ENCODE assay signal across 18 cellular contexts in genomic region chr15:25067725-25068309, GRCh38.
DNase-seq lines count a peak whose midpoint lies in the region; ATAC-seq and TF ChIP-seq lines count a peak whose summit lies in the region.
"Had no signal": no experiment of that assay in that cellular context is flagged by ENCODE, and none has a peak within 500 bp of the region (broad histone marks: within the 10 kb centered on the region; RNA-seq: fewer than 3 reads in every experiment).

No MANE protein-coding gene starts in this region.

- H3K36me3 ChIP-seq in BLaER1 (peaks cover 100% of the 10 kb centered on the region), RWPE2 (ENCODE audit: low read depth) (peaks cover 97% of the 10 kb centered on the region), endodermal cell (ENCODE audit: control insufficient read depth, insufficient read depth, low read length) (peaks cover 100% of the 10 kb centered on the region), sigmoid colon (peaks cover 57 to 100% (median 98%) of the 10 kb centered on the region in 4 donors)

- peak; percentile 27 for DNase-seq in RWPE2 (ENCODE audit: low spot score)
- no peak for DNase-seq in endodermal cell
- peak; percentile 26 for DNase-seq in sigmoid colon
- DNase-seq in foreskin melanocyte = no peak
- no peak for DNase-seq in amygdala (lab: John Stamatoyannopoulos, UW)
- DNase-seq in DMS53 treated with DMSO at 0.1 percent for 48 hours (lab: John Stamatoyannopoulos, UW; ENCODE audit: unreplicated experiment) = no peak
- DNase-seq in AG08395 (ENCODE audit: low spot score) = no peak
- DNase-seq: CD4-positive, alpha-beta memory T cell; DND-41; GM23248; HCEC 1CT; KBM-7; NCI-H1694 treated with DMSO at 0.1 percent for 48 hours; Right ventricle myocardium superior; SW 1271 had no signal

- H3K36me3 Mint-ChIP-seq in endodermal cell (ENCODE audit: low read depth) = peaks cover 100% of the 10 kb centered on the region

- no peaks in the 10 kb centered on the region for H3K4me1 Mint-ChIP-seq in endodermal cell

- H3K27ac Mint-ChIP-seq in endodermal cell = no peak overlapping the region

- H4K20me1 ChIP-seq in BLaER1 = no peaks in the 10 kb centered on the region

- 85 to 90% methylated on average over 4 to 12 of the region's 12 CpGs for WGBS in endodermal cell (ENCODE audit: insufficient coverage in 1 of 2, insufficient read length in 1 of 2), 2 experiments
- WGBS in sigmoid colon, 2 donors = 86 to 92% methylated on average over 12 of the region's 12 CpGs

- no peak for TF ChIP-seq EP300 in sigmoid colon (IDR thresholded peaks at IDR 0.05)

- no peaks in the 10 kb centered on the region for H3K4me1 ChIP-seq in BLaER1
- H3K4me1 ChIP-seq in RWPE2 (ENCODE audit: insufficient read depth, poor library complexity, severe bottlenecking) = no peaks in the 10 kb centered on the region
- no peaks in the 10 kb centered on the region for H3K4me1 ChIP-seq in endodermal cell (ENCODE audit: control insufficient read depth, insufficient read depth, low read length)
- no peaks in the 10 kb centered on the region for H3K4me1 ChIP-seq in sigmoid colon
- H3K4me1 ChIP-seq: Peyer's patch had no signal

- peaks cover 100% of the 10 kb centered on the region for H3K9me3 ChIP-seq in BLaER1
- peaks cover 90% of the 10 kb centered on the region for H3K9me3 ChIP-seq in RWPE2 (ENCODE audit: severe bottlenecking)
- H3K9me3 ChIP-seq in endodermal cell (ENCODE audit: control insufficient read depth, low read length) = peaks cover 100% of the 10 kb centered on the region
- H3K9me3 ChIP-seq in sigmoid colon = peaks cover 92 to 100% (median 100%) of the 10 kb centered on the region in 4 donors

- intact Hi-C loops in sigmoid colon (cut with DNase I) = no loop called here

- ATAC-seq in RWPE2 (ENCODE audit: low read depth) = no peak

- H3K9me3 Mint-ChIP-seq in endodermal cell = peaks cover 100% of the 10 kb centered on the region

- H3K4me3 Mint-ChIP-seq in endodermal cell = no peak overlapping the region
- H3K4me3 Mint-ChIP-seq: CD4-positive, alpha-beta memory T cell had no signal

- no peak for TF ChIP-seq POLR2A in sigmoid colon (IDR thresholded peaks at IDR 0.05)

- H3K9ac ChIP-seq in BLaER1 = no peak overlapping the region
- no peak overlapping the region for H3K9ac ChIP-seq in endodermal cell (ENCODE audit: extremely low read depth, low read length, poor library complexity, severe bottlenecking)
- H3K9ac ChIP-seq: GM23248 had no signal

- TF ChIP-seq CTCF in RWPE2 (IDR thresholded peaks at IDR 0.05; ENCODE audit: poor library complexity, severe bottlenecking) = no peak
- TF ChIP-seq CTCF in endodermal cell (conservative IDR thresholded peaks at IDR 0.05) = no peak
- TF ChIP-seq CTCF in sigmoid colon (IDR thresholded peaks at IDR 0.05) = no peak

- H3K4me3 ChIP-seq in BLaER1 (peak overlapping the region; percentile 46), RWPE2 (ENCODE audit: severe bottlenecking) (no peak overlapping the region), endodermal cell (ENCODE audit: low read length) (peak overlapping the region; percentile 33), sigmoid colon (no peak overlapping the region)
- H3K4me3 ChIP-seq: GM23248, Peyer's patch had no signal

- peaks cover 4% of the 10 kb centered on the region for H3K27me3 Mint-ChIP-seq in endodermal cell (ENCODE audit: insufficient read depth)
- H3K27me3 Mint-ChIP-seq: CD4-positive, alpha-beta memory T cell had no signal

- H3K4me2 ChIP-seq in BLaER1 = no peak overlapping the region

- H3K27ac ChIP-seq in BLaER1 = no peak overlapping the region
- no peak overlapping the region for H3K27ac ChIP-seq in RWPE2 (ENCODE audit: poor library complexity, severe bottlenecking)
- no peak overlapping the region for H3K27ac ChIP-seq in endodermal cell (ENCODE audit: low read depth, low read length)
- H3K27ac ChIP-seq in sigmoid colon = no peak overlapping the region
- H3K27ac ChIP-seq: 22Rv1, GM23248, Peyer's patch had no signal

- peaks cover 5% of the 10 kb centered on the region; the same call in 1 of the 2 replicates for H3K27me3 ChIP-seq in BLaER1
- H3K27me3 ChIP-seq in RWPE2 (ENCODE audit: insufficient read depth, poor library complexity, severe bottlenecking) = no peaks in the 10 kb centered on the region
- no peaks in the 10 kb centered on the region for H3K27me3 ChIP-seq in endodermal cell (ENCODE audit: control insufficient read depth, insufficient read depth, low read length, poor library complexity, severe bottlenecking)
- H3K27me3 ChIP-seq in sigmoid colon = no peaks in the 10 kb centered on the region
- H3K27me3 ChIP-seq: Peyer's patch had no signal

Comparison
In these comparisons a context has a peak if more than half of its experiments do, and no peak if none do; other contexts are left out.
1. H3K4me3 ChIP-seq: peak in BLaER1 (single experiment) and endodermal cell (single experiment); none in RWPE2 (single experiment) and sigmoid colon (0 of 4).
2. DNase-seq: peak in RWPE2 (single experiment) and sigmoid colon (single experiment); none in endodermal cell (single experiment), foreskin melanocyte (single experiment), amygdala (0 of 56), DMS53 treated with DMSO at 0.1 percent for 48 hours (single experiment) and AG08395 (single experiment).